8 cellular contexts compared by ENCODE assay signal in genomic region chr6:90584636-90585255, GRCh38. TPM values are rescaled to one million over a fixed set of nuclear protein-coding genes. Genes with fewer than 3 reads are reported as not detected.
DNase-seq lines count a peak whose midpoint lies in the region; ATAC-seq lines count a peak whose summit lies in the region.
"Had no signal": no experiment of that assay in that cellular context is flagged by ENCODE, and none has a peak within 500 bp of the region (broad histone marks: within the 10 kb centered on the region; RNA-seq: fewer than 3 reads in every experiment).

No MANE protein-coding gene starts in this region.

- H3K36me3 ChIP-seq in neuron (ENCODE audit: insufficient read depth, low read length) (no peaks in the 10 kb centered on the region), aorta (ENCODE audit: control insufficient read depth in 1 of 2, insufficient read depth in 2 of 2, low read length in 1 of 2) (no peaks in the 10 kb centered on the region)

- H3K9me3 ChIP-seq in neuron (ENCODE audit: low read length), result no peaks in the 10 kb centered on the region
- no peaks in the 10 kb centered on the region for H3K9me3 ChIP-seq in aorta (ENCODE audit: control insufficient read depth, low read length)

- intact Hi-C loops in aorta (cut with DNase I), result loop anchor here in 1 of 2 donors (10.0 kb wide), 1 partner anchor 760 kb away; the partner anchor contains the start of gene CASP8AP2

- no peak overlapping the region for H2AFZ ChIP-seq in neuron (ENCODE audit: low read depth, low read length)

- H3K4me3 ChIP-seq in neuron (ENCODE audit: low read length) (peak overlapping the region; percentile 85), aorta (ENCODE audit: low read length in 2 of 2) (peak overlapping the region in 1 of 2 donors; percentile 34)

- 9 to 13% methylated on average over 2 of the region's 2 CpGs for WGBS in aorta, 2 donors

- peak; percentile 28 for ATAC-seq in GM18858 (IDR thresholded peaks at IDR 0.05; ENCODE audit: unreplicated experiment)
- ATAC-seq in HG03354 (IDR thresholded peaks at IDR 0.05; ENCODE audit: poor library complexity, severe bottlenecking, unreplicated experiment), result peak; percentile 21
- ATAC-seq in HG03571 (IDR thresholded peaks at IDR 0.05; ENCODE audit: unreplicated experiment), result no peak
- ATAC-seq in aorta (ENCODE audit: low FRiP score), result no peak

- H3K27me3 ChIP-seq in neuron (ENCODE audit: insufficient read depth, low read length) (no peaks in the 10 kb centered on the region), aorta (ENCODE audit: control insufficient read depth in 1 of 2, insufficient read depth in 2 of 2, low read length in 1 of 2) (no peaks in the 10 kb centered on the region)

- DNase-seq in amniotic epithelial cell (ENCODE audit: low read depth) (peak; percentile 35), occipital lobe (lab: John Stamatoyannopoulos, UW) (no peak), aorta (no peak)
- DNase-seq: T-helper 9 cell had no signal

- H3K4me1 ChIP-seq in neuron (ENCODE audit: insufficient read depth, low read length) (peaks cover 50% of the 10 kb centered on the region), aorta (ENCODE audit: control insufficient read depth in 1 of 2, insufficient read depth in 2 of 2, low read length in 2 of 2) (peaks cover 0 to 5% of the 10 kb centered on the region in 2 donors)

- H3K27ac ChIP-seq in aorta (ENCODE audit: low read depth in 1 of 2, low read length in 2 of 2), result no peak overlapping the region

RNA-seq across cellular contexts. Expression of gene MAP3K7, which starts 2.1 kb away (rescaled TPM):
- total RNA-seq in occipital lobe (56.8 TPM), aorta (10 to 100 TPM; 24.8 to 29.2 TPM)
- 10 to 100 TPM; 10.3 to 14.0 TPM for polyA plus RNA-seq in aorta

Comparison
In these comparisons a context has a peak if more than half of its experiments do, and no peak if none do; other contexts are left out.
1. ATAC-seq: peak in GM18858 (single experiment) and HG03354 (single experiment); none in HG03571 (single experiment) and aorta (single experiment).